ENCODE assay signal across 8 cellular contexts in genomic region chr6:87151786-87152527, GRCh38. TPM values are rescaled to one million over a fixed set of nuclear protein-coding genes. Genes with fewer than 3 reads are reported as not detected.
DNase-seq lines count a peak whose midpoint lies in the region; TF ChIP-seq lines count a peak whose summit lies in the region.

No MANE protein-coding gene starts in this region.

- H4K8ac ChIP-seq in H9 (replicated peaks; ENCODE audit: insufficient read length, low read depth, low read length): no peak overlapping the region

- H2BK12ac ChIP-seq in H9 (ENCODE audit: insufficient read length, low read depth, low read length): no peak overlapping the region

- no peak overlapping the region for H2BK20ac ChIP-seq in H9 (ENCODE audit: low read depth, low read length, poor library complexity, severe bottlenecking)

- H3K9me3 Mint-ChIP-seq in H9: 0 out of 5 replicates have a peak, but pooled peaks cover 0 to 2% of the 10 kb centered on the region in 2 experiments

- peaks cover 19% of the 10 kb centered on the region for H3K27me3 Mint-ChIP-seq in H9 (ENCODE audit: low read depth)

- no peak overlapping the region for H4K5ac ChIP-seq in H9 (ENCODE audit: insufficient read length, low read depth, low read length)

- H3K27ac ChIP-seq in H9 (ENCODE audit: insufficient read length, low read depth, low read length): no peak overlapping the region
- peak overlapping the region; percentile 93 for H3K27ac ChIP-seq in caudate nucleus (ENCODE audit: low read depth, low read length)

- no peaks in the 10 kb centered on the region for H3K9me3 ChIP-seq in H9 (ENCODE audit: control insufficient read depth, low read depth, low read length)

- peak; percentile 68 for DNase-seq in H9
- DNase-seq in NCI-H1417 treated with DMSO at 0.1 percent for 48 hours (lab: John Stamatoyannopoulos, UW): peak; percentile 49
- DNase-seq in activated CD4-positive, CD25-positive, alpha-beta regulatory T cell (lab: John Stamatoyannopoulos, UW): peak; percentile 34 to 61 (median 54)
- peak in 59 of 61 donors; percentile 18 to 90 (median 70) for DNase-seq in caudate nucleus (lab: John Stamatoyannopoulos, UW)
- peak; percentile 87 for DNase-seq in islet precursor cell
- peak; percentile 42 to 65 for DNase-seq in stimulated activated CD4-positive, alpha-beta T cell treated with anti-CD3 and anti-CD28 coated beads, Interleukin-15, amount 100 ng/mL, for 1 hour (ENCODE audit: low read depth in 1 of 2, low spot score in 1 of 2)
- DNase-seq in SIG-M5 treated with dmso at 0.1 percent for 504 hours (lab: John Stamatoyannopoulos, UW; ENCODE audit: unreplicated experiment): no peak

- H4K91ac ChIP-seq in H9 (ENCODE audit: insufficient read length, low read depth, low read length): no peak overlapping the region

- H3K56ac ChIP-seq in H9 (ENCODE audit: insufficient read length, low read depth, low read length): no peak overlapping the region

- H2AFZ ChIP-seq in H9 (ENCODE audit: low read length): peak overlapping the region; percentile 54

- peak overlapping the region; percentile 85 for H3K18ac ChIP-seq in H9 (ENCODE audit: insufficient read length, low read depth, low read length)

- no peak overlapping the region for H2BK15ac ChIP-seq in H9 (ENCODE audit: low read depth, low read length)

- H3K9ac ChIP-seq in H9 (ENCODE audit: extremely low read depth, insufficient read length, low read length): peak overlapping the region; percentile 36

- no peaks in the 10 kb centered on the region for H3K4me1 ChIP-seq in H9 (ENCODE audit: insufficient read depth, low read length)

- peak overlapping the region in 2 of 3 experiments; percentile 39 to 40; a peak in 2 of 7 replicates for H3K27ac Mint-ChIP-seq in H9

- H2BK5ac ChIP-seq in H9 (ENCODE audit: insufficient read length, low read length): no peak overlapping the region

- H3K23me2 ChIP-seq in H9 (ENCODE audit: insufficient read length, low read depth, low read length, poor library complexity, severe bottlenecking): peaks cover 30% of the 10 kb centered on the region

- peaks cover 0 to 10% (median 9%) of the 10 kb centered on the region in 3 experiments; a peak in 4 of 7 replicates for H3K36me3 Mint-ChIP-seq in H9 (ENCODE audit: insufficient read depth in 1 of 3, low read depth in 3 of 3)

- H3K4me1 Mint-ChIP-seq in H9: peaks cover 32% of the 10 kb centered on the region in 2 experiments

- H3K79me2 ChIP-seq in H9 (ENCODE audit: insufficient read depth, low read length): peaks cover 10% of the 10 kb centered on the region; the same call in 1 of the 2 replicates

- no peak overlapping the region for H2BK120ac ChIP-seq in H9 (ENCODE audit: low read depth, low read length, poor library complexity, severe bottlenecking)

- no peaks in the 10 kb centered on the region for H3K79me1 ChIP-seq in H9 (ENCODE audit: insufficient read depth, low read depth, low read length, poor library complexity, severe bottlenecking)

- WGBS in H9 (ENCODE audit: extremely low coverage, insufficient read length, low lambda C conversion rate): no CpG with 5 or more reads among the region's 72 CpGs

- H3K4me3 Mint-ChIP-seq in H9: peak overlapping the region; percentile 75 to 81

- no peak overlapping the region for H3K4ac ChIP-seq in H9 (ENCODE audit: low read depth, low read length)

- no peak overlapping the region for H2AK5ac ChIP-seq in H9 (ENCODE audit: insufficient read length, low read length)

- no peaks in the 10 kb centered on the region for H4K20me1 ChIP-seq in H9 (ENCODE audit: control insufficient read depth, insufficient read depth, insufficient read length)

- peak overlapping the region; percentile 96 for H3K14ac ChIP-seq in H9 (ENCODE audit: insufficient read depth, low read length)

- H3K27me3 ChIP-seq in H9 (ENCODE audit: insufficient read depth, low read length): peaks cover 3% of the 10 kb centered on the region; the same call in 1 of the 2 replicates

- H3T11ph ChIP-seq in H9 (ENCODE audit: low read length): no peak overlapping the region

- H3K23ac ChIP-seq in H9 (ENCODE audit: insufficient read length, low read depth, low read length): no peak overlapping the region

- H3K4me3 ChIP-seq in GM08714 (ENCODE audit: low read length): peak overlapping the region; percentile 65; the same call in 1 of the 2 replicates

- no peak for TF ChIP-seq CTCF in H9 (conservative IDR thresholded peaks at IDR 0.05)

- peak overlapping the region; percentile 79 for H3K4me2 ChIP-seq in H9 (ENCODE audit: insufficient read depth, insufficient read length, low read length)

RNA-seq across cellular contexts. Expression of gene ZNF292, which starts 3.4 kb away (rescaled TPM):
- 36.2 and 38.7 TPM in 2 replicates for total RNA-seq in H9 (2021)

RNA-seq across cellular contexts. Expression of gene CGA, which starts 57.1 kb away (rescaled TPM):
- not detected in 2 replicates for total RNA-seq in H9 (2021)
